12 cellular contexts compared by ENCODE assay signal in genomic region chr4:168478868-168479267, GRCh38. TPM values are rescaled to one million over a fixed set of nuclear protein-coding genes. Genes with fewer than 3 reads are reported as not detected.
DNase-seq lines count a peak whose midpoint lies in the region; ATAC-seq and TF ChIP-seq lines count a peak whose summit lies in the region.
"Had no signal": no experiment of that assay in that cellular context is flagged by ENCODE, and none has a peak within 500 bp of the region (broad histone marks: within the 10 kb centered on the region; RNA-seq: fewer than 3 reads in every experiment).

No MANE protein-coding gene starts in this region.

- H3K27ac ChIP-seq in BLaER1: no peak overlapping the region
- H3K27ac ChIP-seq in GM23248: no peak overlapping the region
- H3K27ac ChIP-seq in MM.1S (ENCODE audit: low read length): no peak overlapping the region

- intact Hi-C loops in natural killer cell (cut with micrococcal nuclease): no loop called here
- intact Hi-C loops in left colon (cut with DNase I, micrococcal nuclease): no loop called here

- peaks cover 32% of the 10 kb centered on the region for H3F3A ChIP-seq in GM23248 (ENCODE audit: insufficient read depth)
- H3F3A ChIP-seq in MM.1S (ENCODE audit: insufficient read depth, low read length): peaks cover 3% of the 10 kb centered on the region

- H3K9me3 ChIP-seq in BLaER1: peaks cover 5% of the 10 kb centered on the region; the same call in 1 of the 2 replicates
- H3K9me3 ChIP-seq in GM23248 (ENCODE audit: low read depth): no peaks in the 10 kb centered on the region
- no peaks in the 10 kb centered on the region for H3K9me3 ChIP-seq in MM.1S (replicated peaks; ENCODE audit: insufficient read depth, low read length)

- H3K27me3 ChIP-seq in BLaER1 (no peaks in the 10 kb centered on the region), GM23248 (replicated peaks; ENCODE audit: insufficient read depth) (no peaks in the 10 kb centered on the region), MM.1S (replicated peaks; ENCODE audit: insufficient read depth, low read length) (peaks cover 5% of the 10 kb centered on the region; the same call in 1 of the 2 replicates)

- no peaks in the 10 kb centered on the region for H3K27me3 Mint-ChIP-seq in activated naive CD8-positive, alpha-beta T cell treated with anti-CD3 and anti-CD28 coated beads, Interleukin-2, amount 10 ng/mL, durations not matched to agents 7 days and 5 days
- peaks cover 0 to 4% of the 10 kb centered on the region in 2 donors for H3K27me3 Mint-ChIP-seq in natural killer cell (ENCODE audit: low read depth in 2 of 2)

- 94 to 96% methylated on average over 3 of the region's 3 CpGs for WGBS in GM23248 (ENCODE audit: low coverage in 1 of 2, low lambda C conversion rate in 2 of 2, missing lambda C conversion rate in 2 of 2), 2 experiments

- H3K36me3 Mint-ChIP-seq in activated naive CD8-positive, alpha-beta T cell treated with anti-CD3 and anti-CD28 coated beads, Interleukin-2, amount 10 ng/mL, durations not matched to agents 7 days and 5 days: peaks cover 50% of the 10 kb centered on the region
- no peaks in the 10 kb centered on the region for H3K36me3 Mint-ChIP-seq in natural killer cell
- H3K36me3 Mint-ChIP-seq: WTC11 had no signal

- in situ Hi-C loops in GM23248 (cut with MboI): no loop called here

- H4K20me1 ChIP-seq in BLaER1 (no peaks in the 10 kb centered on the region), GM23248 (ENCODE audit: insufficient read depth) (no peaks in the 10 kb centered on the region), MM.1S (ENCODE audit: insufficient read depth, low read length) (no peaks in the 10 kb centered on the region)

- H3K27ac Mint-ChIP-seq in activated naive CD8-positive, alpha-beta T cell treated with anti-CD3 and anti-CD28 coated beads, Interleukin-2, amount 10 ng/mL, durations not matched to agents 7 days and 5 days: peak overlapping the region; percentile 99
- H3K27ac Mint-ChIP-seq in natural killer cell: peak overlapping the region; percentile 97 to 100
- H3K27ac Mint-ChIP-seq: WTC11 had no signal

- H3K4me1 ChIP-seq in BLaER1 (peaks cover 16% of the 10 kb centered on the region), GM23248 (ENCODE audit: insufficient read depth) (peaks cover 57% of the 10 kb centered on the region), MM.1S (ENCODE audit: low read length) (peaks cover 13% of the 10 kb centered on the region)

- H3K36me3 ChIP-seq in BLaER1 (no peaks in the 10 kb centered on the region), GM23248 (ENCODE audit: low read depth) (no peaks in the 10 kb centered on the region), MM.1S (replicated peaks; ENCODE audit: insufficient read depth, low read length) (no peaks in the 10 kb centered on the region)

- H3K4me3 ChIP-seq in BLaER1: no peak overlapping the region
- H3K4me3 ChIP-seq in GM23248: peak overlapping the region; percentile 89
- no peak overlapping the region for H3K4me3 ChIP-seq in MM.1S (ENCODE audit: low read length)

- ATAC-seq in activated naive CD8-positive, alpha-beta T cell treated with anti-CD3 and anti-CD28 coated beads, Interleukin-2, amount 10 ng/mL, durations not matched to agents 7 days and 5 days (ENCODE audit: low read depth): no peak
- ATAC-seq in natural killer cell (no peak), left colon (no peak)
- ATAC-seq: WTC11 had no signal

- no peak overlapping the region for H3K9ac ChIP-seq in BLaER1
- H3K9ac ChIP-seq in GM23248: no peak overlapping the region
- no peak overlapping the region for H3K9ac ChIP-seq in MM.1S (ENCODE audit: low read length)

- H3K9me3 Mint-ChIP-seq in activated naive CD8-positive, alpha-beta T cell treated with anti-CD3 and anti-CD28 coated beads, Interleukin-2, amount 10 ng/mL, durations not matched to agents 7 days and 5 days: no peaks in the 10 kb centered on the region
- H3K9me3 Mint-ChIP-seq in natural killer cell: peaks cover 2 to 4% of the 10 kb centered on the region in 2 donors
- H3K9me3 Mint-ChIP-seq: WTC11 had no signal

- H3K4me2 ChIP-seq in BLaER1 (peak overlapping the region; percentile 83), GM23248 (ENCODE audit: unreplicated experiment) (no peak overlapping the region), MM.1S (ENCODE audit: low read depth, low read length) (no peak overlapping the region)

- DNase-seq in GM23248: no peak
- DNase-seq in activated naive CD8-positive, alpha-beta T cell treated with anti-CD3 and anti-CD28 coated beads, Interleukin-2, amount 10 ng/mL, durations not matched to agents 7 days and 5 days: no peak
- DNase-seq in natural killer cell: no peak
- no peak for DNase-seq in OCI-M2 (lab: John Stamatoyannopoulos, UW; ENCODE audit: unreplicated experiment)
- no peak for DNase-seq in NOMO-1 (lab: John Stamatoyannopoulos, UW; ENCODE audit: unreplicated experiment in 2 of 2)
- no peak for DNase-seq in left colon
- no peak for DNase-seq in MM.1S
- DNase-seq: NCI-H510A treated with DMSO at 0.1 percent for 48 hours, nucleus accumbens, Right ventricle myocardium superior had no signal

- H2AFZ ChIP-seq in GM23248 (no peak overlapping the region), MM.1S (ENCODE audit: low read length) (no peak overlapping the region)

- POLR2A ChIA-PET in activated naive CD8-positive, alpha-beta T cell treated with anti-CD3 and anti-CD28 coated beads, Interleukin-2, amount 10 ng/mL, durations not matched to agents 7 days and 5 days (lab: Charles Lee): interaction anchor here (0.6 to 2.8 kb wide), 6 partner anchors 25 to 531 kb away, joined by 3 to 37 read pairs (median 14); partner anchors contain the start of genes CBR4 and DDX60

- TF ChIP-seq CTCF in natural killer cell (IDR thresholded peaks at IDR 0.05) (no peak), MM.1S (IDR thresholded peaks at IDR 0.05; ENCODE audit: low read length) (no peak)

- peaks cover 23% of the 10 kb centered on the region for H3K79me2 ChIP-seq in GM23248 (ENCODE audit: insufficient read depth)
- H3K79me2 ChIP-seq in MM.1S (ENCODE audit: low read length): no peaks in the 10 kb centered on the region

- H3K9me2 ChIP-seq in GM23248 (ENCODE audit: insufficient read depth): no peaks in the 10 kb centered on the region
- no peaks in the 10 kb centered on the region for H3K9me2 ChIP-seq in MM.1S (replicated peaks; ENCODE audit: insufficient read depth, low read length)

- H3K4me3 Mint-ChIP-seq in activated naive CD8-positive, alpha-beta T cell treated with anti-CD3 and anti-CD28 coated beads, Interleukin-2, amount 10 ng/mL, durations not matched to agents 7 days and 5 days: peak overlapping the region; percentile 97
- H3K4me3 Mint-ChIP-seq in natural killer cell: peak overlapping the region; percentile 96

- peaks cover 68% of the 10 kb centered on the region for H3K4me1 Mint-ChIP-seq in activated naive CD8-positive, alpha-beta T cell treated with anti-CD3 and anti-CD28 coated beads, Interleukin-2, amount 10 ng/mL, durations not matched to agents 7 days and 5 days
- H3K4me1 Mint-ChIP-seq in natural killer cell: peaks cover 54 to 61% of the 10 kb centered on the region in 2 donors

RNA-seq across cellular contexts. Expression of gene DDX60L, which starts 1.4 kb away (rescaled TPM):
- 6.3 and 15.8 TPM in 2 replicates for total RNA-seq in GM23248 (2014; rRNA removed; shearing (Covaris generic))
- 8.7 and 9.6 TPM in 2 replicates for polyA plus RNA-seq in GM23248 (2016; fragmentation: Nextera tagmentation; extraction: Ambion mirVana)
- total RNA-seq in activated naive CD8-positive, alpha-beta T cell treated with anti-CD3 and anti-CD28 coated beads, Interleukin-2, amount 10 ng/mL, durations not matched to agents 7 days and 5 days: 10 to 100 TPM; 87.2 to 89.1 TPM
- total RNA-seq in natural killer cell (10 to 100 TPM; 45.1 to 62.7 (median 47.5) TPM), left colon (10 to 100 TPM; 36.4 to 41.5 TPM)

RNA-seq across cellular contexts. Expression of gene PALLD, which starts 18.0 kb away (rescaled TPM):
- 14.5 and 17.9 TPM in 2 replicates for total RNA-seq in GM23248 (2014; rRNA removed; shearing (Covaris generic))
- polyA plus RNA-seq in GM23248 (2016; fragmentation: Nextera tagmentation; extraction: Ambion mirVana): 30.5 and 30.6 TPM in 2 replicates
- 1 to 10 TPM in 1 of 2 experiments, under 1 TPM in 1; 0.91 to 2.0 TPM for total RNA-seq in activated naive CD8-positive, alpha-beta T cell treated with anti-CD3 and anti-CD28 coated beads, Interleukin-2, amount 10 ng/mL, durations not matched to agents 7 days and 5 days
- 10 to 100 TPM; 15.1 to 25.4 (median 22.8) TPM for total RNA-seq in natural killer cell
- total RNA-seq in left colon: 100 to 1,000 TPM in 1 of 2 donors, 10 to 100 TPM in 1; 92.7 to 138 TPM
